1 cellular context compared by ENCODE assay signal in the genomic region with DNA sequence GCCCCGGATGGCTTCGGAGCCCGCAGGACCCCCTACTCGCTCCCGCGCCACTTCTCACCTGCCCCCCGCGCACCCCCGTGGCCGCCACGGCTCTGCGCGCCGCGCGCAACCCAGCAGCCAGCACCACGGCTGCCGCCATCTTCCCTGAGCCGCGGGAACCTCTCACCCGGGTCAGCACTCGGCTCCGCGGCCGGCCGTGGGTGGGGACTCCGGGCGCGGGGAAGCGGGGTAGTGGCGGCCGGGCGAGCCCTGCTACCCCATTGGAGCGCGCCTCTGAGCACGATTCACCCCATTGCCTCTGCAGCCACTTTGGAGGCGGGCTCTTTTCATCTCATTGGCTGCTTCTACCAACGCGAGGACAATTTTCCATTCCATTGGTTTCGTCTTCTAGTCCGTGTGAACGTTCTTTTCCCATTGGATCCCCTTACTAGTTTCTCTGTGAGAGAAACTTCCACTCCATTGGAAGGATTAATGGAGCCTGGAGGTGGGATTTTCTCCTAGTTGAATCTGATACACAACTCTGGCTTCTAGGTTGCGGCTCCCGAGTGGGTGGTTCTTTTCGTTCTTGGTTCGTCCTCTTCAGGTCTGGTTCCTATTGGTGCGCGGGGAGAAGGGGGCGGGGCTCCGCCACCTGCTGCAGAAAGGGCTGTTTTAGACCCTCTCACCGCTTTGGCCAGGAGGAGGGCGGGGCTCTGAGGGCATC.
TF ChIP-seq lines count a peak whose summit lies in the region.

A gene (minus strand): TSS at position 202 of the 703 bp plus-strand sequence. CDS start 63 bp downstream, at position 139.

TF ChIP-seq in H1, 55 proteins besides CTCF, POLR2A, EP300 and RAD21:
- TF ChIP-seq KDM4A (IDR thresholded peaks at IDR 0.05; ENCODE audit: low read depth, low read length, severe bottlenecking) (peak; percentile 79), FOSL1 (IDR thresholded peaks at IDR 0.05; ENCODE audit: insufficient read depth, low read depth, low read length) (no peak), ASH2L (IDR thresholded peaks at IDR 0.05; ENCODE audit: low read length) (peak; percentile 56), TAF1 (IDR thresholded peaks at IDR 0.05; ENCODE audit: low read depth, low read length) (peak; percentile 72), BACH1 (IDR thresholded peaks at IDR 0.05; ENCODE audit: low read length) (no peak; the same call in 1 of the 2 replicates), SP2 (IDR thresholded peaks at IDR 0.05; ENCODE audit: low read length) (peak; percentile 29; the same call in 1 of the 2 replicates), SP1 (IDR thresholded peaks at IDR 0.05; ENCODE audit: low read depth, low read length) (peak; percentile 81), CREB1 (IDR thresholded peaks at IDR 0.05) (peak; percentile 34; the same call in 1 of the 2 replicates), TBP (IDR thresholded peaks at IDR 0.05; ENCODE audit: low read depth, low read length) (peak; percentile 37), HDAC2 (IDR thresholded peaks at IDR 0.05; ENCODE audit: borderline replicate concordance in 1 of 2, low read depth in 2 of 2, low read length in 2 of 2) (peak in 1 of 2 experiments; percentile 54; a peak in 1 of 4 replicates), BCL11A (IDR thresholded peaks at IDR 0.05; ENCODE audit: low read depth in 2 of 2, low read length in 2 of 2) (no peak), YY1 (IDR thresholded peaks at IDR 0.05; ENCODE audit: low read depth, low read length) (peak; percentile 71), POU5F1 (IDR thresholded peaks at IDR 0.05; ENCODE audit: low read depth, low read length) (no peak), RBBP5 (IDR thresholded peaks at IDR 0.05; ENCODE audit: borderline replicate concordance, low read depth, low read length) (no peak), RNF2 (IDR thresholded peaks at IDR 0.05; ENCODE audit: borderline replicate concordance, low read depth, low read length, missing control alignments, poor library complexity, severe bottlenecking) (no peak), PHF8 (conservative IDR thresholded peaks at IDR 0.05; ENCODE audit: low read depth, low read length) (peak; percentile 93), MAFK (IDR thresholded peaks at IDR 0.05; ENCODE audit: low read depth, low read length) (no peak), SP4 (IDR thresholded peaks at IDR 0.05; ENCODE audit: low read length) (peak; percentile 55; the same call in 1 of the 2 replicates)
- TF ChIP-seq, protein P1, sequence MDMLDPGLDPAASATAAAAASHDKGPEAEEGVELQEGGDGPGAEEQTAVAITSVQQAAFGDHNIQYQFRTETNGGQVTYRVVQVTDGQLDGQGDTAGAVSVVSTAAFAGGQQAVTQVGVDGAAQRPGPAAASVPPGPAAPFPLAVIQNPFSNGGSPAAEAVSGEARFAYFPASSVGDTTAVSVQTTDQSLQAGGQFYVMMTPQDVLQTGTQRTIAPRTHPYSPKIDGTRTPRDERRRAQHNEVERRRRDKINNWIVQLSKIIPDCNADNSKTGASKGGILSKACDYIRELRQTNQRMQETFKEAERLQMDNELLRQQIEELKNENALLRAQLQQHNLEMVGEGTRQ (IDR thresholded peaks at IDR 0.05; ENCODE audit: low read length), result no peak
- TF ChIP-seq, protein P2, sequence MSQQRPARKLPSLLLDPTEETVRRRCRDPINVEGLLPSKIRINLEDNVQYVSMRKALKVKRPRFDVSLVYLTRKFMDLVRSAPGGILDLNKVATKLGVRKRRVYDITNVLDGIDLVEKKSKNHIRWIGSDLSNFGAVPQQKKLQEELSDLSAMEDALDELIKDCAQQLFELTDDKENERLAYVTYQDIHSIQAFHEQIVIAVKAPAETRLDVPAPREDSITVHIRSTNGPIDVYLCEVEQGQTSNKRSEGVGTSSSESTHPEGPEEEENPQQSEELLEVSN (IDR thresholded peaks at IDR 0.05), result peak; percentile 52; the same call in 1 of the 2 replicates
TF ChIP-seq in H1: peak in this region for 12.
